Comparison of ENCODE assay signal across 18 cellular contexts in genomic region chr3:94082412-94082937, GRCh38. TPM values are rescaled to one million over a fixed set of nuclear protein-coding genes. Genes with fewer than 3 reads are reported as not detected.
DNase-seq lines count a peak whose midpoint lies in the region; ATAC-seq and TF ChIP-seq lines count a peak whose summit lies in the region.
"Had no signal": no experiment of that assay in that cellular context is flagged by ENCODE, and none has a peak within 500 bp of the region (broad histone marks: within the 10 kb centered on the region; RNA-seq: fewer than 3 reads in every experiment).

No MANE protein-coding gene starts in this region.

- peaks cover 36% of the 10 kb centered on the region for H3K36me3 Mint-ChIP-seq in T-cell

- no peak overlapping the region for H3K4me3 Mint-ChIP-seq in T-cell
- H3K4me3 Mint-ChIP-seq: activated T-helper 17 cell treated with anti-CD3 and anti-CD28 coated beads, Interleukin-2, amount 50 U/mL, for 72 hours; stimulated activated effector memory CD8-positive, alpha-beta T cell treated with anti-CD3 and anti-CD28 coated beads, Interleukin-12 subunit alpha, Interleukin-12 subunit beta, amount 100 ng/mL, for 72 hours had no signal

- peaks cover 43 to 53% (median 48%) of the 10 kb centered on the region in 3 donors for H3K4me1 Mint-ChIP-seq in T-cell

- CTCF ChIA-PET in T-cell (lab: Charles Lee): interaction anchor here in 1 of 2 donors (4.5 kb wide), 1 partner anchor 13 kb away, joined by 14 read pairs; no protein-coding TSS in a partner anchor

- DNase-seq in DMS79 treated with DMSO at 0.1 percent for 48 hours (lab: John Stamatoyannopoulos, UW) (peak; percentile 91), NCI-H1105 treated with DMSO at 0.1 percent for 48 hours (lab: John Stamatoyannopoulos, UW) (peak; percentile 97), NCI-H524 treated with DMSO at 0.1 percent for 48 hours (lab: John Stamatoyannopoulos, UW) (peak; percentile 14), kidney epithelial cell (ENCODE audit: low read depth) (peak; percentile 4), T-cell (no peak)
- DNase-seq: central memory CD4-positive, alpha-beta T cell; left ventricle myocardium superior; NCI-H446; ovary; Peyer's patch had no signal

- H3K4me3 ChIP-seq in kidney epithelial cell (ENCODE audit: low read depth, low read length): no peak overlapping the region
- H3K4me3 ChIP-seq: ovary, Peyer's patch, tibial nerve had no signal

- POLR2A ChIA-PET in T-cell (lab: Charles Lee): interaction anchor here (0.6 kb wide), 3 partner anchors 34 to 136 kb away, joined by 3 to 8 read pairs (median 3); no protein-coding TSS in a partner anchor

- no peaks in the 10 kb centered on the region for H3K36me3 ChIP-seq in kidney epithelial cell (ENCODE audit: control insufficient read depth, insufficient read depth, low read length)
- H3K36me3 ChIP-seq: ovary had no signal

- ATAC-seq in GM18873 (IDR thresholded peaks at IDR 0.05; ENCODE audit: low FRiP score, unreplicated experiment) (no peak), T-cell (replicated peaks in 1 of 4) (no peak), GM21367 (IDR thresholded peaks at IDR 0.05; ENCODE audit: unreplicated experiment) (no peak), GM19023 (IDR thresholded peaks at IDR 0.05; ENCODE audit: unreplicated experiment) (no peak)
- ATAC-seq: activated T-helper 17 cell treated with anti-CD3 and anti-CD28 coated beads, Interleukin-2, amount 50 U/mL, for 72 hours; left ventricle myocardium superior; stimulated activated effector memory CD8-positive, alpha-beta T cell treated with anti-CD3 and anti-CD28 coated beads, Interleukin-12 subunit alpha, Interleukin-12 subunit beta, amount 100 ng/mL, for 72 hours had no signal

- peak overlapping the region in 1 of 2 donors; percentile 28 for H3K27ac Mint-ChIP-seq in T-cell
- H3K27ac Mint-ChIP-seq: activated T-helper 17 cell treated with anti-CD3 and anti-CD28 coated beads, Interleukin-2, amount 50 U/mL, for 72 hours had no signal

- H3K27me3 Mint-ChIP-seq in T-cell: no peaks in the 10 kb centered on the region
- H3K27me3 Mint-ChIP-seq: activated T-helper 17 cell treated with anti-CD3 and anti-CD28 coated beads, Interleukin-2, amount 50 U/mL, for 72 hours had no signal

- no peak for TF ChIP-seq CTCF in kidney epithelial cell (IDR thresholded peaks at IDR 0.05; ENCODE audit: insufficient read depth, low read length, poor library complexity, severe bottlenecking)

- peaks cover 0 to 5% (median 0%) of the 10 kb centered on the region in 3 donors for H3K9me3 Mint-ChIP-seq in T-cell
- H3K9me3 Mint-ChIP-seq: activated T-helper 17 cell treated with anti-CD3 and anti-CD28 coated beads, Interleukin-2, amount 50 U/mL, for 72 hours; stimulated activated effector memory CD8-positive, alpha-beta T cell treated with anti-CD3 and anti-CD28 coated beads, Interleukin-12 subunit alpha, Interleukin-12 subunit beta, amount 100 ng/mL, for 72 hours had no signal

- no peaks in the 10 kb centered on the region for H3K27me3 ChIP-seq in kidney epithelial cell (ENCODE audit: control insufficient read depth, insufficient read depth, low read length)
- H3K27me3 ChIP-seq: ovary, Peyer's patch, tibial nerve had no signal

RNA-seq across cellular contexts. Expression of gene NSUN3, which starts 19.6 kb away (rescaled TPM):
- total RNA-seq in kidney epithelial cell (6.8 and 11.0 TPM in 2 replicates), T-cell (10 to 100 TPM; 15.8 to 20.0 (median 18.4) TPM)

RNA-seq across cellular contexts. Expression of gene DHFR2, which starts 19.8 kb away (rescaled TPM):
- total RNA-seq in kidney epithelial cell: 2.1 and 2.6 TPM in 2 replicates
- 10 to 100 TPM in 1 of 5 donors, 1 to 10 TPM in 4; 3.5 to 11.4 (median 8.6) TPM for total RNA-seq in T-cell

RNA-seq across cellular contexts. Expression of gene STX19, which starts 54.1 kb away (rescaled TPM):
- total RNA-seq in kidney epithelial cell (not detected in 2 replicates), T-cell (not detected)
- total RNA-seq: activated CD8-positive, alpha-beta T cell treated with anti-CD3 and anti-CD28 coated beads, Interleukin-2, amount 10 ng/mL, durations not matched to agents 7 days and 5 days; activated T-helper 17 cell treated with anti-CD3 and anti-CD28 coated beads, Interleukin-2, amount 50 U/mL, for 72 hours; left ventricle myocardium superior; skeletal muscle tissue; tibial nerve had no signal

Comparison
In these comparisons a context has a peak if more than half of its experiments do, and no peak if none do; other contexts are left out.
1. DNase-seq: peak in DMS79 treated with DMSO at 0.1 percent for 48 hours (single experiment), NCI-H1105 treated with DMSO at 0.1 percent for 48 hours (single experiment), NCI-H524 treated with DMSO at 0.1 percent for 48 hours (single experiment) and kidney epithelial cell (single experiment); none in T-cell (0 of 34).